Comparison of ENCODE assay signal across 23 cellular contexts in genomic region chr16:57514891-57515600, GRCh38. TPM values are rescaled to one million over a fixed set of nuclear protein-coding genes. Genes with fewer than 3 reads are reported as not detected.
DNase-seq lines count a peak whose midpoint lies in the region; ATAC-seq, FAIRE-seq and TF ChIP-seq lines count a peak whose summit lies in the region.
"Had no signal": no experiment of that assay in that cellular context is flagged by ENCODE, and none has a peak within 500 bp of the region (broad histone marks: within the 10 kb centered on the region; RNA-seq: fewer than 3 reads in every experiment).

No MANE protein-coding gene starts in this region.

- POLR2A ChIA-PET in H1 (lab: Charles Lee; ENCODE audit: partially characterized antibody), result interaction anchor here (1.3 kb wide), 1 partner anchor 13 kb away, joined by 4 read pairs; no protein-coding TSS in a partner anchor

- H3K9me3 ChIP-seq in H9 (ENCODE audit: control insufficient read depth, low read depth, low read length) (no peaks in the 10 kb centered on the region), H1 (ENCODE audit: insufficient read depth in 2 of 2, low read depth in 1 of 2, low read length in 1 of 2) (no peaks in the 10 kb centered on the region), left lung (no peaks in the 10 kb centered on the region)
- H3K9me3 ChIP-seq: breast epithelium had no signal

- H4K91ac ChIP-seq in H9 (ENCODE audit: insufficient read length, low read depth, low read length), result no peak overlapping the region
- H4K91ac ChIP-seq in H1 (replicated peaks; ENCODE audit: insufficient read length, low read length), result peak overlapping the region; percentile 77

- H3K9ac ChIP-seq in H9 (ENCODE audit: extremely low read depth, insufficient read length, low read length), result no peak overlapping the region
- no peak overlapping the region for H3K9ac ChIP-seq in H1 (replicated peaks in 1 of 4; ENCODE audit: extremely low read depth in 1 of 4, low read depth in 3 of 4, low read length in 3 of 4)
- H3K9ac ChIP-seq: parathyroid adenoma had no signal

- TF ChIP-seq EP300 in H1 (IDR thresholded peaks at IDR 0.05; ENCODE audit: borderline replicate concordance in 1 of 2, low read depth in 2 of 2, low read length in 2 of 2), result no peak

- H3K18ac ChIP-seq in H9 (ENCODE audit: insufficient read length, low read depth, low read length) (no peak overlapping the region), H1 (ENCODE audit: extremely low read depth, low read length) (no peak overlapping the region)

- peak; percentile 27 for ATAC-seq in left lung
- ATAC-seq: activated CD8-positive, alpha-beta T cell treated with anti-CD3 and anti-CD28 coated beads for 36 hours; naive thymus-derived CD4-positive, alpha-beta T cell had no signal

- no peak for FAIRE-seq in H1 (lab: Jason Lieb, UNC)
- FAIRE-seq: endothelial cell of umbilical vein had no signal

- no peak overlapping the region; a peak in 1 of 7 replicates for H3K27ac Mint-ChIP-seq in H9
- H3K27ac Mint-ChIP-seq: activated CD8-positive, alpha-beta T cell treated with anti-CD3 and anti-CD28 coated beads for 36 hours; CD4-positive, alpha-beta T cell; HFFc6 had no signal

- no peak overlapping the region for H2AK5ac ChIP-seq in H9 (ENCODE audit: insufficient read length, low read length)
- no peak overlapping the region for H2AK5ac ChIP-seq in H1 (ENCODE audit: low read depth, low read length)

- H3K56ac ChIP-seq in H9 (ENCODE audit: insufficient read length, low read depth, low read length) (no peak overlapping the region), H1 (replicated peaks; ENCODE audit: insufficient read length, low read depth, low read length) (no peak overlapping the region)

- H2AFZ ChIP-seq in H9 (ENCODE audit: low read length), result no peak overlapping the region
- no peak overlapping the region for H2AFZ ChIP-seq in H1 (ENCODE audit: low read length)
- H2AFZ ChIP-seq: parathyroid adenoma had no signal

- H3K23ac ChIP-seq in H9 (ENCODE audit: insufficient read length, low read depth, low read length) (no peak overlapping the region), H1 (ENCODE audit: insufficient read length) (no peak overlapping the region)

- H2BK20ac ChIP-seq in H9 (ENCODE audit: low read depth, low read length, poor library complexity, severe bottlenecking) (no peak overlapping the region), H1 (ENCODE audit: low read length) (no peak overlapping the region)

- H3K27me3 ChIP-seq in H9 (ENCODE audit: insufficient read depth, low read length) (no peaks in the 10 kb centered on the region), H1 (replicated peaks in 1 of 4; ENCODE audit: control insufficient read depth in 3 of 4, extremely low read depth in 1 of 4, insufficient read depth in 3 of 4, low read length in 3 of 4) (no peaks in the 10 kb centered on the region; a peak in 1 of 7 replicates), left lung (no peaks in the 10 kb centered on the region)
- H3K27me3 ChIP-seq: breast epithelium had no signal

- peaks cover 2 to 7% (median 2%) of the 10 kb centered on the region in 3 experiments; a peak in 4 of 7 replicates for H3K36me3 Mint-ChIP-seq in H9 (ENCODE audit: insufficient read depth in 1 of 3, low read depth in 3 of 3)

- H3K4me3 Mint-ChIP-seq in H9, result no peak overlapping the region
- H3K4me3 Mint-ChIP-seq: activated CD8-positive, alpha-beta T cell treated with anti-CD3 and anti-CD28 coated beads for 36 hours; CD4-positive, alpha-beta T cell; HFFc6 had no signal

- H3T11ph ChIP-seq in H9 (ENCODE audit: low read length), result no peak overlapping the region

- H3K36me3 ChIP-seq in H1 (ENCODE audit: control insufficient read depth in 2 of 4, insufficient read depth in 4 of 4, low read length in 3 of 4), result no peaks in the 10 kb centered on the region; a peak in 1 of 8 replicates
- peaks cover 0 to 14% of the 10 kb centered on the region in 2 donors for H3K36me3 ChIP-seq in left lung
- H3K36me3 ChIP-seq: breast epithelium had no signal

- H3K9me3 Mint-ChIP-seq in H9, result peaks cover 0 to 2% of the 10 kb centered on the region in 2 experiments; a peak in 1 of 5 replicates
- H3K9me3 Mint-ChIP-seq: activated CD8-positive, alpha-beta T cell treated with anti-CD3 and anti-CD28 coated beads for 36 hours; CD4-positive, alpha-beta T cell; HFFc6; naive thymus-derived CD4-positive, alpha-beta T cell had no signal

- H3K4ac ChIP-seq in H9 (ENCODE audit: low read depth, low read length) (no peak overlapping the region), H1 (replicated peaks; ENCODE audit: insufficient read length, low read depth, low read length) (no peak overlapping the region)

- H4K20me1 ChIP-seq in H9 (ENCODE audit: control insufficient read depth, insufficient read depth, insufficient read length), result no peaks in the 10 kb centered on the region
- H4K20me1 ChIP-seq in H1 (replicated peaks in 1 of 2; ENCODE audit: control insufficient read depth in 1 of 2, insufficient read depth in 2 of 2, low read length in 2 of 2), result peaks cover 0 to 1% of the 10 kb centered on the region in 2 experiments

- TF ChIP-seq RAD21 in H1 (IDR thresholded peaks at IDR 0.05 in 1 of 2, conservative IDR thresholded peaks at IDR 0.05 in 1 of 2; ENCODE audit: low read depth in 2 of 2, low read length in 2 of 2), result no peak

- H4K5ac ChIP-seq in H9 (ENCODE audit: insufficient read length, low read depth, low read length), result no peak overlapping the region
- H4K5ac ChIP-seq in H1 (ENCODE audit: insufficient read length, low read depth, low read length), result no peak overlapping the region

- H3K4me3 ChIP-seq in H1 (ENCODE audit: extremely low read depth in 1 of 4, insufficient read depth in 2 of 4, low read depth in 3 of 4, low read length in 4 of 4) (no peak overlapping the region), left lung (no peak overlapping the region)
- H3K4me3 ChIP-seq: breast epithelium had no signal

- H2BK120ac ChIP-seq in H9 (ENCODE audit: low read depth, low read length, poor library complexity, severe bottlenecking), result no peak overlapping the region
- no peak overlapping the region for H2BK120ac ChIP-seq in H1 (replicated peaks; ENCODE audit: low read depth, low read length)

- H3K4me1 ChIP-seq in H9 (ENCODE audit: insufficient read depth, low read length), result no peaks in the 10 kb centered on the region
- peaks cover 0 to 3% (median 1%) of the 10 kb centered on the region in 4 experiments; a peak in 2 of 7 replicates for H3K4me1 ChIP-seq in H1 (replicated peaks in 1 of 4; ENCODE audit: control insufficient read depth in 3 of 4, insufficient read depth in 4 of 4, low read length in 3 of 4)
- H3K4me1 ChIP-seq in left lung, result peaks cover 8 to 33% of the 10 kb centered on the region in 2 donors
- H3K4me1 ChIP-seq: breast epithelium, parathyroid adenoma had no signal

- H3K27me3 Mint-ChIP-seq in H9 (ENCODE audit: low read depth), result peaks cover 2% of the 10 kb centered on the region; the same call in 1 of the 2 replicates
- H3K27me3 Mint-ChIP-seq: activated CD8-positive, alpha-beta T cell treated with anti-CD3 and anti-CD28 coated beads for 36 hours; CD4-positive, alpha-beta T cell; naive thymus-derived CD4-positive, alpha-beta T cell had no signal

- intact Hi-C loops in left lung (cut with DNase I) (loop anchor here in 1 of 2 donors (5.0 kb wide), 3 partner anchors 53 to 213 kb away; partner anchors contain the start of gene POLR2C), posterior vena cava (cut with DNase I) (loop anchor here in 1 of 2 donors (5.0 kb wide), 3 partner anchors 38 to 98 kb away; partner anchors contain the start of gene POLR2C)

- no peak overlapping the region; the same call in 1 of the 2 replicates for H3K14ac ChIP-seq in H9 (ENCODE audit: insufficient read depth, low read length)
- H3K14ac ChIP-seq in H1 (ENCODE audit: insufficient read length), result no peak overlapping the region

- TF ChIP-seq CTCF in H9 (conservative IDR thresholded peaks at IDR 0.05) (no peak), H1 (IDR thresholded peaks at IDR 0.05; ENCODE audit: control extremely low read depth in 1 of 3, insufficient read depth in 1 of 3, low read depth in 1 of 3, low read length in 3 of 3) (no peak), left lung (IDR thresholded peaks at IDR 0.05) (no peak), GM10266 (IDR thresholded peaks at IDR 0.05; ENCODE audit: control insufficient read depth, insufficient read depth, low read depth, missing control alignments) (no peak), GM13976 (IDR thresholded peaks at IDR 0.05; ENCODE audit: borderline replicate concordance, control extremely low read depth, extremely low read depth, insufficient read depth, missing control alignments) (no peak)

- H3K79me1 ChIP-seq in H9 (ENCODE audit: insufficient read depth, low read depth, low read length, poor library complexity, severe bottlenecking) (no peaks in the 10 kb centered on the region), H1 (ENCODE audit: low read depth, low read length) (no peaks in the 10 kb centered on the region)

- no CpG with 5 or more reads among the region's 21 CpGs for WGBS in H9 (ENCODE audit: extremely low coverage, insufficient read length, low lambda C conversion rate)
- 88% methylated on average over 21 of the region's 21 CpGs; no CpG with 5 or more reads in 1 of the 2 experiments for WGBS in H1 (ENCODE audit: extremely low coverage in 1 of 2, insufficient coverage in 1 of 2, insufficient read length in 1 of 2, insufficient replicate concordance in 2 of 2, low coverage in 1 of 2, low lambda C conversion rate in 2 of 2, missing lambda C conversion rate in 1 of 2), 2 experiments

- H3K79me2 ChIP-seq in H9 (ENCODE audit: insufficient read depth, low read length) (no peaks in the 10 kb centered on the region), H1 (ENCODE audit: control insufficient read depth in 1 of 2, insufficient read depth in 2 of 2, low read length in 2 of 2) (no peaks in the 10 kb centered on the region)
- H3K79me2 ChIP-seq: parathyroid adenoma had no signal

- H3K4me2 ChIP-seq in H9 (ENCODE audit: insufficient read depth, insufficient read length, low read length), result no peak overlapping the region
- no peak overlapping the region for H3K4me2 ChIP-seq in H1 (ENCODE audit: insufficient read depth in 1 of 2, low read depth in 2 of 2, low read length in 2 of 2)

- H4K8ac ChIP-seq in H9 (replicated peaks; ENCODE audit: insufficient read length, low read depth, low read length), result no peak overlapping the region
- H4K8ac ChIP-seq in H1 (ENCODE audit: extremely low read depth, insufficient read depth, low read length), result no peak overlapping the region

- no peak overlapping the region for H2BK5ac ChIP-seq in H9 (ENCODE audit: insufficient read length, low read length)
- 0 out of 2 replicates have a peak overlapping the region, but pooled peaks have one; percentile 44 for H2BK5ac ChIP-seq in H1 (ENCODE audit: low read depth, low read length)

- DNase-seq in H9 (peak; percentile 72), H1 (ENCODE audit: low read depth in 1 of 2, low spot score in 2 of 2) (no peak), left lung (peak in 1 of 2 donors; percentile 68), posterior vena cava (ENCODE audit: low spot score) (peak; percentile 80), cerebellum (ENCODE audit: low spot score) (no peak), GM10266 (ENCODE audit: extremely low spot score) (no peak), GM13976 (ENCODE audit: low spot score) (no peak)
- DNase-seq in activated CD4-positive, CD25-positive, alpha-beta regulatory T cell (lab: John Stamatoyannopoulos, UW), result no peak
- DNase-seq: activated CD8-positive, alpha-beta T cell treated with anti-CD3 and anti-CD28 coated beads for 36 hours; activated gamma-delta T cell treated with Interleukin-2 at 50 U/mL for 16 hours; activated T-cell treated with anti-CD3 and anti-CD28 coated beads for 4 hours; CD4-positive, alpha-beta T cell; GF-D8; HFFc6; Kasumi-1; mesenchymal stem cell; naive thymus-derived CD4-positive, alpha-beta T cell; NCI-H187; NCI-H69; T1000 had no signal

- H3K4me1 Mint-ChIP-seq in H9, result 0 out of 4 replicates have a peak, but pooled peaks cover 0 to 3% of the 10 kb centered on the region in 2 experiments

- no peak overlapping the region for H3K27ac ChIP-seq in H9 (ENCODE audit: insufficient read length, low read depth, low read length)
- H3K27ac ChIP-seq in H1 (ENCODE audit: low read depth, low read length), result no peak overlapping the region; the same call in 1 of the 2 replicates
- peak overlapping the region in 1 of 2 donors; percentile 53 for H3K27ac ChIP-seq in left lung
- H3K27ac ChIP-seq: breast epithelium, parathyroid adenoma had no signal

- in situ Hi-C loops in GM13976 (cut with MboI; ENCODE audit: low sequenced_read_pairs, unreplicated experiment), result no loop called here

- no peak for TF ChIP-seq POLR2A in H1 (IDR thresholded peaks at IDR 0.05; ENCODE audit: control extremely low read depth in 1 of 2, low read depth in 2 of 2, low read length in 2 of 2)

- no peaks in the 10 kb centered on the region for H3K23me2 ChIP-seq in H9 (ENCODE audit: insufficient read length, low read depth, low read length, poor library complexity, severe bottlenecking)
- H3K23me2 ChIP-seq in H1 (ENCODE audit: low read depth, low read length), result no peaks in the 10 kb centered on the region

- CTCF ChIA-PET in H1 (lab: Charles Lee; ENCODE audit: partially characterized antibody), result interaction anchor here (0.9 to 6.3 kb wide), 5 partner anchors 8 to 97 kb away, joined by 3 to 89 read pairs (median 17); partner anchors contain the start of gene DOK4

- no peak overlapping the region for H2BK15ac ChIP-seq in H9 (ENCODE audit: low read depth, low read length)
- H2BK15ac ChIP-seq in H1 (ENCODE audit: low read length), result no peak overlapping the region

- H2BK12ac ChIP-seq in H9 (ENCODE audit: insufficient read length, low read depth, low read length) (no peak overlapping the region), H1 (ENCODE audit: low read depth, low read length) (peak overlapping the region; percentile 17; the same call in 1 of the 2 replicates)

RNA-seq across cellular contexts. Expression of gene CCDC102A, which starts 21.3 kb away (rescaled TPM):
- total RNA-seq in H9 (2021), result 6.6 and 8.2 TPM in 2 replicates
- total RNA-seq in H1 (2021; fragmentation: NEBNext Ultra II Directional; extraction: Animal tissue kit (Norgen Biotek cat#: 25700)), result 3.5 and 4.0 TPM in 2 replicates
- polyA plus RNA-seq in H1 (2011; rRNA removed), result 7.5 and 10.5 TPM in 2 replicates
- polyA plus RNA-seq in H1 (2011; cell fraction: cytosol; rRNA removed), result 7.6 TPM
- 9.3 TPM for polyA plus RNA-seq in H1 (2011; cell fraction: nucleus; rRNA removed)
- 2.3 to 5.0 TPM (median 4.0 TPM) in 4 replicates for polyA plus RNA-seq in H1 (2012, experiment 1 of 2)
- 4.5 TPM for polyA plus RNA-seq in H1 (2012, experiment 2 of 2)
- polyA plus RNA-seq in H1 (2013, experiment 1 of 2), result 1.3 TPM
- polyA plus RNA-seq in H1 (2013, experiment 2 of 2), result 1.3 TPM
- 1.7 and 1.9 TPM in 2 replicates for polyA minus RNA-seq in H1 (2011; rRNA and poly(A)+ RNA removed)
- 2.7 TPM for polyA minus RNA-seq in H1 (2011; cell fraction: cytosol; rRNA and poly(A)+ RNA removed)
- polyA minus RNA-seq in H1 (2011; cell fraction: nucleus; rRNA and poly(A)+ RNA removed), result 2.6 TPM
- total RNA-seq in left lung, result 1 to 10 TPM; 5.2 to 9.3 TPM
- 10 to 100 TPM; 16.9 to 18.3 TPM for total RNA-seq in posterior vena cava
- 1.9 TPM for total RNA-seq in cerebellum

RNA-seq across cellular contexts. Expression of gene ADGRG5, which starts 27.4 kb away (rescaled TPM):
- 11.7 and 12.1 TPM in 2 replicates for total RNA-seq in H9 (2021)
- 8.6 and 10.5 TPM in 2 replicates for total RNA-seq in H1 (2021; fragmentation: NEBNext Ultra II Directional; extraction: Animal tissue kit (Norgen Biotek cat#: 25700))
- polyA plus RNA-seq in H1 (2011; rRNA removed), result 14.8 and 16.5 TPM in 2 replicates
- polyA plus RNA-seq in H1 (2011; cell fraction: cytosol; rRNA removed), result 6.7 TPM
- 17.8 TPM for polyA plus RNA-seq in H1 (2011; cell fraction: nucleus; rRNA removed)
- 7.0 to 10.8 TPM (median 8.9 TPM) in 4 replicates for polyA plus RNA-seq in H1 (2012, experiment 1 of 2)
- 10.2 TPM for polyA plus RNA-seq in H1 (2012, experiment 2 of 2)
- 5.0 TPM for polyA plus RNA-seq in H1 (2013, experiment 1 of 2)
- 5.4 TPM for polyA plus RNA-seq in H1 (2013, experiment 2 of 2)
- polyA minus RNA-seq in H1 (2011; rRNA and poly(A)+ RNA removed), result 9.6 and 11.4 TPM in 2 replicates
- polyA minus RNA-seq in H1 (2011; cell fraction: cytosol; rRNA and poly(A)+ RNA removed), result 5.7 TPM
- polyA minus RNA-seq in H1 (2011; cell fraction: nucleus; rRNA and poly(A)+ RNA removed), result 5.4 TPM
- under 1 TPM; 0.92 to 0.99 TPM for total RNA-seq in left lung
- total RNA-seq in posterior vena cava, result under 1 TPM; 0.05 to 0.32 TPM
- 0.91 TPM for total RNA-seq in cerebellum
- total RNA-seq: endothelial cell of umbilical vein, HFFc6 had no signal
- polyA plus RNA-seq: endothelial cell of umbilical vein had no signal

RNA-seq across cellular contexts. Expression of gene DOK4, which starts 28.8 kb away (rescaled TPM):
- total RNA-seq in H9 (2021) (13.1 and 13.2 TPM in 2 replicates), left lung (100 to 1,000 TPM in 1 of 2 donors, 10 to 100 TPM in 1; 41.8 to 108 TPM), posterior vena cava (10 to 100 TPM; 29.2 to 31.1 TPM), cerebellum (29.5 TPM)
- total RNA-seq in H1 (2021; fragmentation: NEBNext Ultra II Directional; extraction: Animal tissue kit (Norgen Biotek cat#: 25700)), result 28.9 and 29.9 TPM in 2 replicates
- 24.0 and 29.5 TPM in 2 replicates for polyA plus RNA-seq in H1 (2011; rRNA removed)
- polyA plus RNA-seq in H1 (2011; cell fraction: cytosol; rRNA removed), result 30.4 TPM
- polyA plus RNA-seq in H1 (2011; cell fraction: nucleus; rRNA removed), result 46.7 TPM
- polyA plus RNA-seq in H1 (2012, experiment 1 of 2), result 20.5 to 27.4 TPM (median 25.8 TPM) in 4 replicates
- polyA plus RNA-seq in H1 (2012, experiment 2 of 2), result 20.5 TPM
- polyA plus RNA-seq in H1 (2013, experiment 1 of 2), result 13.6 TPM
- polyA plus RNA-seq in H1 (2013, experiment 2 of 2), result 13.6 TPM
- 24.3 and 27.0 TPM in 2 replicates for polyA minus RNA-seq in H1 (2011; rRNA and poly(A)+ RNA removed)
- 14.3 TPM for polyA minus RNA-seq in H1 (2011; cell fraction: cytosol; rRNA and poly(A)+ RNA removed)
- 11.3 TPM for polyA minus RNA-seq in H1 (2011; cell fraction: nucleus; rRNA and poly(A)+ RNA removed)

RNA-seq across cellular contexts. Expression of gene POLR2C, which starts 52.6 kb away (rescaled TPM):
- total RNA-seq in H9 (2021), result 85.6 and 86.0 TPM in 2 replicates
- 71.2 and 72.5 TPM in 2 replicates for total RNA-seq in H1 (2021; fragmentation: NEBNext Ultra II Directional; extraction: Animal tissue kit (Norgen Biotek cat#: 25700))
- polyA plus RNA-seq in H1 (2011; rRNA removed), result 132 and 149 TPM in 2 replicates
- polyA plus RNA-seq in H1 (2011; cell fraction: cytosol; rRNA removed), result 174 TPM
- 155 TPM for polyA plus RNA-seq in H1 (2011; cell fraction: nucleus; rRNA removed)
- polyA plus RNA-seq in H1 (2012, experiment 1 of 2), result 73.1 to 103 TPM (median 99.7 TPM) in 4 replicates
- 88.7 TPM for polyA plus RNA-seq in H1 (2012, experiment 2 of 2)
- 41.8 TPM for polyA plus RNA-seq in H1 (2013, experiment 1 of 2)
- 43.3 TPM for polyA plus RNA-seq in H1 (2013, experiment 2 of 2)
- 234 and 245 TPM in 2 replicates for polyA minus RNA-seq in H1 (2011; rRNA and poly(A)+ RNA removed)
- 126 TPM for polyA minus RNA-seq in H1 (2011; cell fraction: cytosol; rRNA and poly(A)+ RNA removed)
- 89.2 TPM for polyA minus RNA-seq in H1 (2011; cell fraction: nucleus; rRNA and poly(A)+ RNA removed)
- 10 to 100 TPM; 76.5 to 85.2 TPM for total RNA-seq in left lung
- total RNA-seq in posterior vena cava, result 10 to 100 TPM; 39.4 to 40.3 TPM
- total RNA-seq in cerebellum, result 52.8 TPM

Comparison
In these comparisons a context has a peak if more than half of its experiments do, and no peak if none do; other contexts are left out.
1. DNase-seq: peak in H9 (single experiment) and posterior vena cava (single experiment); none in H1 (0 of 2), cerebellum (single experiment), GM10266 (single experiment), GM13976 (single experiment) and activated CD4-positive, CD25-positive, alpha-beta regulatory T cell (0 of 4).